In the genomic region with DNA sequence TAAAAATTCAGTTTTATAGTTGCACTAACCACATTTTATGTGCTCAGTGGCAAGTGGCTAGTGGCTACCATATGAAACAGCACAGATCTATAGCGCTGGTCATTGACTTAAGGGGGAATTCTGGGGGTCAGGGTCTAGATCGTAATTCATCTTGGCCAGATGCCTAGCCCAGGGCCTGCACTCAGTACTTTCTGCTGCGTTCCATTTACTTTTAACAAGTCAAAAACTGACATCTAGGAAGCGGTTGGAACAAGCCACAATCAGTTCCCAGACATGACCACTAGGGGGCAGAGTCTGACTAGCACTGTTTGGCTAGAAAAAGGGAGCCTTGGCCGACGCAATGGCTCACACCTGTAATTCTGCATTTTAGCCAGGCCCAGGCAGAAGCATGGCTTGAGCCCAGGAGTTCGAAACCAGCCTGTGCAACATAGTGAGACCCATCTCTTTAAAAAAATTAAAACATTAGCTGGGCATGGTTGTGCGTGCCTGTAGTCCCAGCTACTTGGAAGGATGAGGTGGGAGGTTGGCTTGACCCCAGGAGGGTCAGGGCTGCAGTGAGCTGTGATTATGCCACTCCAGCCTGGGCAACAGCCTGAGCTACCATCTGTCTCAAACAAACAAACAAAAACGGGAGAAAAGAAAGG, we compare ENCODE assay signal across 9 cellular contexts. TPM values are rescaled to one million over a fixed set of nuclear protein-coding genes. Genes with fewer than 3 reads are reported as not detected.
DNase-seq lines count a peak whose midpoint lies in the region; ATAC-seq and TF ChIP-seq lines count a peak whose summit lies in the region.
"Had no signal": no experiment of that assay in that cellular context is flagged by ENCODE, and none has a peak within 500 bp of the region (broad histone marks: within the 10 kb centered on the region; RNA-seq: fewer than 3 reads in every experiment).

No MANE protein-coding gene starts in this region.

- H3K27ac ChIP-seq in SU-DHL-6 (ENCODE audit: low read depth, low read length), result no peak overlapping the region
- H3K27ac ChIP-seq: epithelial cell of prostate had no signal

- peaks cover 1% of the 10 kb centered on the region for H3K27me3 Mint-ChIP-seq in activated naive CD8-positive, alpha-beta T cell treated with anti-CD3 and anti-CD28 coated beads, Interleukin-2, amount 10 ng/mL, durations not matched to agents 7 days and 5 days

- no peak overlapping the region for H3K4me3 Mint-ChIP-seq in activated naive CD8-positive, alpha-beta T cell treated with anti-CD3 and anti-CD28 coated beads, Interleukin-2, amount 10 ng/mL, durations not matched to agents 7 days and 5 days

- H2AFZ ChIP-seq in SU-DHL-6 (ENCODE audit: low read depth, low read length, severe bottlenecking), result no peak overlapping the region

- no peaks in the 10 kb centered on the region for H4K20me1 ChIP-seq in SU-DHL-6 (ENCODE audit: low read depth, low read length)

- H3K9me3 Mint-ChIP-seq in activated naive CD8-positive, alpha-beta T cell treated with anti-CD3 and anti-CD28 coated beads, Interleukin-2, amount 10 ng/mL, durations not matched to agents 7 days and 5 days, result no peaks in the 10 kb centered on the region

- H3K9me2 ChIP-seq in SU-DHL-6 (replicated peaks; ENCODE audit: insufficient read depth, low read length), result no peaks in the 10 kb centered on the region

- peaks cover 6% of the 10 kb centered on the region for H3K4me1 Mint-ChIP-seq in activated naive CD8-positive, alpha-beta T cell treated with anti-CD3 and anti-CD28 coated beads, Interleukin-2, amount 10 ng/mL, durations not matched to agents 7 days and 5 days

- H3K4me2 ChIP-seq in SU-DHL-6 (ENCODE audit: low read depth, low read length, poor library complexity, severe bottlenecking), result no peak overlapping the region

- no peaks in the 10 kb centered on the region for H3K79me2 ChIP-seq in SU-DHL-6 (ENCODE audit: insufficient read depth, low read length)

- no peaks in the 10 kb centered on the region for H3K27me3 ChIP-seq in SU-DHL-6 (ENCODE audit: low read length)

- peak; percentile 80 for ATAC-seq in HG02588 (IDR thresholded peaks at IDR 0.05; ENCODE audit: unreplicated experiment)
- peak; percentile 93 for ATAC-seq in activated naive CD8-positive, alpha-beta T cell treated with anti-CD3 and anti-CD28 coated beads, Interleukin-2, amount 10 ng/mL, durations not matched to agents 7 days and 5 days (ENCODE audit: low read depth)
- ATAC-seq in left cardiac atrium, result peak; percentile 73 to 84
- ATAC-seq in HG02970 (IDR thresholded peaks at IDR 0.05; ENCODE audit: low FRiP score, unreplicated experiment), result no peak

- H3K9ac ChIP-seq in SU-DHL-6 (ENCODE audit: low read length), result no peak overlapping the region

- intact Hi-C loops in left cardiac atrium (cut with DNase I), result loop anchor here (2.0 to 10.0 kb wide), 3 partner anchors 56 to 164 kb away; a partner anchor contains a TSS

- H3F3A ChIP-seq in SU-DHL-6 (ENCODE audit: insufficient read depth), result no peaks in the 10 kb centered on the region

- POLR2A ChIA-PET in activated naive CD8-positive, alpha-beta T cell treated with anti-CD3 and anti-CD28 coated beads, Interleukin-2, amount 10 ng/mL, durations not matched to agents 7 days and 5 days (lab: Charles Lee), result interaction anchor here (1.7 kb wide), 1 partner anchor 95 kb away, joined by 7 read pairs; no protein-coding TSS in a partner anchor

- H3K36me3 Mint-ChIP-seq in activated naive CD8-positive, alpha-beta T cell treated with anti-CD3 and anti-CD28 coated beads, Interleukin-2, amount 10 ng/mL, durations not matched to agents 7 days and 5 days, result no peaks in the 10 kb centered on the region

- TF ChIP-seq CTCF in SU-DHL-6 (IDR thresholded peaks at IDR 0.05; ENCODE audit: insufficient read depth, low read length, poor library complexity, severe bottlenecking), result peak; percentile 85

- no peaks in the 10 kb centered on the region for H3K9me3 ChIP-seq in SU-DHL-6 (ENCODE audit: insufficient read depth, low read length)

- H3K4me3 ChIP-seq in SU-DHL-6 (ENCODE audit: insufficient read depth, low read length, poor library complexity, severe bottlenecking), result no peak overlapping the region

- peak overlapping the region; percentile 70 for H3K27ac Mint-ChIP-seq in activated naive CD8-positive, alpha-beta T cell treated with anti-CD3 and anti-CD28 coated beads, Interleukin-2, amount 10 ng/mL, durations not matched to agents 7 days and 5 days

- no peaks in the 10 kb centered on the region for H3K36me3 ChIP-seq in SU-DHL-6 (ENCODE audit: low read length)

- DNase-seq in Daoy (ENCODE audit: low read depth) (peak; percentile 79), NCI-H1436 treated with DMSO at 0.1 percent for 48 hours (lab: John Stamatoyannopoulos, UW) (peak; percentile 32), left cardiac atrium (peak; percentile 83), retina (peak; percentile 86)
- DNase-seq in activated naive CD8-positive, alpha-beta T cell treated with anti-CD3 and anti-CD28 coated beads, Interleukin-2, amount 10 ng/mL, durations not matched to agents 7 days and 5 days, result peak; percentile 73

RNA-seq across cellular contexts. Expression of a gene that starts 9.0 kb away (rescaled TPM):
- 39.1 and 44.4 TPM in 2 replicates for total RNA-seq in Daoy (2014; rRNA removed; shearing (Covaris generic))
- 10 to 100 TPM; 61.0 to 71.5 TPM for total RNA-seq in activated naive CD8-positive, alpha-beta T cell treated with anti-CD3 and anti-CD28 coated beads, Interleukin-2, amount 10 ng/mL, durations not matched to agents 7 days and 5 days
- 100 to 1,000 TPM; 156 to 166 TPM for total RNA-seq in left cardiac atrium

RNA-seq across cellular contexts. Expression of a gene that starts 31.0 kb away (rescaled TPM):
- 25.0 and 36.4 TPM in 2 replicates for total RNA-seq in Daoy (2014; rRNA removed; shearing (Covaris generic))
- total RNA-seq in activated naive CD8-positive, alpha-beta T cell treated with anti-CD3 and anti-CD28 coated beads, Interleukin-2, amount 10 ng/mL, durations not matched to agents 7 days and 5 days, result 10 to 100 TPM; 33.9 to 36.3 TPM
- 10 to 100 TPM; 62.4 to 68.5 TPM for total RNA-seq in left cardiac atrium

RNA-seq across cellular contexts. Expression of a gene that starts 31.4 kb away (rescaled TPM):
- total RNA-seq in Daoy (2014; rRNA removed; shearing (Covaris generic)), result 237 and 278 TPM in 2 replicates
- total RNA-seq in activated naive CD8-positive, alpha-beta T cell treated with anti-CD3 and anti-CD28 coated beads, Interleukin-2, amount 10 ng/mL, durations not matched to agents 7 days and 5 days, result 10 to 100 TPM; 45.2 to 51.7 TPM
- total RNA-seq in left cardiac atrium, result 10 to 100 TPM; 49.0 to 52.5 TPM

RNA-seq across cellular contexts. Expression of a gene that starts 40.5 kb away (rescaled TPM):
- not detected in 2 replicates for total RNA-seq in Daoy (2014; rRNA removed; shearing (Covaris generic))
- total RNA-seq in activated naive CD8-positive, alpha-beta T cell treated with anti-CD3 and anti-CD28 coated beads, Interleukin-2, amount 10 ng/mL, durations not matched to agents 7 days and 5 days, result under 1 TPM; 0.71 to 0.72 TPM
- 1 to 10 TPM; 5.7 to 6.6 TPM for total RNA-seq in left cardiac atrium

RNA-seq across cellular contexts. Expression of a gene that starts 55.4 kb away (rescaled TPM):
- not detected in 2 replicates for total RNA-seq in Daoy (2014; rRNA removed; shearing (Covaris generic))
- total RNA-seq in activated naive CD8-positive, alpha-beta T cell treated with anti-CD3 and anti-CD28 coated beads, Interleukin-2, amount 10 ng/mL, durations not matched to agents 7 days and 5 days, result not detected
- not detected for total RNA-seq in left cardiac atrium

Comparison
In these comparisons a context has a peak if more than half of its experiments do, and no peak if none do; other contexts are left out.
1. DNase-seq: peak in every context shown above with its lines; median percentile 86 in retina; 83 in left cardiac atrium; 79 in Daoy; 73 in activated naive CD8-positive, alpha-beta T cell treated with anti-CD3 and anti-CD28 coated beads, Interleukin-2, amount 10 ng/mL, durations not matched to agents 7 days and 5 days; 32 in NCI-H1436 treated with DMSO at 0.1 percent for 48 hours.